15 cellular contexts compared by ENCODE assay signal in the genomic region with DNA sequence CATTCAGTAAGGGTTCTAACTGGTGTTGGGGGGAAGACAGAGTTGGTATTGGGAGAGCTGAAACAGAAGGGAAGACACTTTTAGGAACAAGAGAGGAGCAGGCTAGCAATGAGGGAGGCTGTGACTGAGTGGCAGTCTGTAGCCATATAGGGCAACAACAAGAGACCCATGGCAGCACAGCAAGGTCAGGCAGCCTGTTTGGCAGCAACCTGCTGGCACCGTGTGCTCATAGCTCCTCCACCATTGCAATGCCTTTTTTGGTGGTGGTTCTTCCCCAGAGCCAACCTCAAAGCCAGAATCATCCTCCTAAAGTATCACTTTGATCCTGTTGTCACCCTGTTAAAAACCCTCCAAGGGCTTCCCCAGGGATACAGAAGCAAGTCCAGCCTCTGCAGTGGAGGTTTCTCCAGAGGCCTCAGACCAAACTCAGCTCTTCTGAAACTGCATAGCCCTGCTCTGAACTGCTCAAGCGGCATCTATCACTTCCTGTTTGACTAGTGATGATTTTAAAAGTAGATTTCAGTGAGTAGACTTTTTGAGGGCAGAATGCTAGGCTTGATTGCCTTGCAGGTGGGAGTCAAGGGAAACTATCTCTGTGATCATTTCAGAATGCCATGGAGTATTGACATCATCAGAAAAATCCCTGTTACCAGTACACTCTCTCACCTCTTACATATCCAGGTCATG.
DNase-seq lines count a peak whose midpoint lies in the region; ATAC-seq lines count a peak whose summit lies in the region.
"Had no signal": no experiment of that assay in that cellular context is flagged by ENCODE, and none has a peak within 500 bp of the region (broad histone marks: within the 10 kb centered on the region; RNA-seq: fewer than 3 reads in every experiment).

No MANE protein-coding gene starts in this region.

- H3K36me3 Mint-ChIP-seq in stimulated activated memory B cell treated with anti-CD40 and anti-IgM and Interleukin-4, amounts not matched to agents 10 μg/mL and 1 μg/mL and 100 μg/mL, for 72 hours = no peaks in the 10 kb centered on the region

- ATAC-seq in GM19351 (IDR thresholded peaks at IDR 0.05; ENCODE audit: unreplicated experiment) = peak; percentile 91
- ATAC-seq in HG02798 (IDR thresholded peaks at IDR 0.05; ENCODE audit: poor library complexity, unreplicated experiment) = peak; percentile 73
- ATAC-seq in HG03460 (IDR thresholded peaks at IDR 0.05; ENCODE audit: unreplicated experiment) = peak; percentile 70
- peak; percentile 75 for ATAC-seq in stimulated activated memory B cell treated with anti-CD40 and anti-IgM and Interleukin-4, amounts not matched to agents 10 μg/mL and 1 μg/mL and 100 μg/mL, for 72 hours

- H3K27ac Mint-ChIP-seq in stimulated activated memory B cell treated with anti-CD40 and anti-IgM and Interleukin-4, amounts not matched to agents 10 μg/mL and 1 μg/mL and 100 μg/mL, for 72 hours = no peak overlapping the region

- no peaks in the 10 kb centered on the region for H3K9me3 Mint-ChIP-seq in stimulated activated memory B cell treated with anti-CD40 and anti-IgM and Interleukin-4, amounts not matched to agents 10 μg/mL and 1 μg/mL and 100 μg/mL, for 72 hours
- H3K9me3 Mint-ChIP-seq: neural crest cell had no signal

- H3K27me3 Mint-ChIP-seq in stimulated activated memory B cell treated with anti-CD40 and anti-IgM and Interleukin-4, amounts not matched to agents 10 μg/mL and 1 μg/mL and 100 μg/mL, for 72 hours = no peaks in the 10 kb centered on the region

- H3K4me1 Mint-ChIP-seq in stimulated activated memory B cell treated with anti-CD40 and anti-IgM and Interleukin-4, amounts not matched to agents 10 μg/mL and 1 μg/mL and 100 μg/mL, for 72 hours = peaks cover 20% of the 10 kb centered on the region
- H3K4me1 Mint-ChIP-seq: neural crest cell had no signal

- no peak overlapping the region for H3K4me3 Mint-ChIP-seq in stimulated activated memory B cell treated with anti-CD40 and anti-IgM and Interleukin-4, amounts not matched to agents 10 μg/mL and 1 μg/mL and 100 μg/mL, for 72 hours
- H3K4me3 Mint-ChIP-seq: neural crest cell had no signal

- DNase-seq in NCI-H526 (lab: John Stamatoyannopoulos, UW) = no peak
- no peak for DNase-seq in SHP77 treated with DMSO at 0.1 percent for 48 hours (lab: John Stamatoyannopoulos, UW)
- no peak for DNase-seq in OCI-M1 (lab: John Stamatoyannopoulos, UW)
- DNase-seq in activated T-cell treated with anti-CD3 and anti-CD28 coated beads, Interleukin-2, amount 50 U/mL, for 48 hours = no peak
- DNase-seq: activated CD4-positive, alpha-beta T cell treated with anti-CD3 and anti-CD28 coated beads for 48 hours; activated naive CD4-positive, alpha-beta T cell treated with Interleukin-2 at 50 U/mL for 16 hours; central memory CD4-positive, alpha-beta T cell; kidney; NCI-H1048; spleen had no signal
